ENCODE assay signal across 8 cellular contexts in the genomic region with DNA sequence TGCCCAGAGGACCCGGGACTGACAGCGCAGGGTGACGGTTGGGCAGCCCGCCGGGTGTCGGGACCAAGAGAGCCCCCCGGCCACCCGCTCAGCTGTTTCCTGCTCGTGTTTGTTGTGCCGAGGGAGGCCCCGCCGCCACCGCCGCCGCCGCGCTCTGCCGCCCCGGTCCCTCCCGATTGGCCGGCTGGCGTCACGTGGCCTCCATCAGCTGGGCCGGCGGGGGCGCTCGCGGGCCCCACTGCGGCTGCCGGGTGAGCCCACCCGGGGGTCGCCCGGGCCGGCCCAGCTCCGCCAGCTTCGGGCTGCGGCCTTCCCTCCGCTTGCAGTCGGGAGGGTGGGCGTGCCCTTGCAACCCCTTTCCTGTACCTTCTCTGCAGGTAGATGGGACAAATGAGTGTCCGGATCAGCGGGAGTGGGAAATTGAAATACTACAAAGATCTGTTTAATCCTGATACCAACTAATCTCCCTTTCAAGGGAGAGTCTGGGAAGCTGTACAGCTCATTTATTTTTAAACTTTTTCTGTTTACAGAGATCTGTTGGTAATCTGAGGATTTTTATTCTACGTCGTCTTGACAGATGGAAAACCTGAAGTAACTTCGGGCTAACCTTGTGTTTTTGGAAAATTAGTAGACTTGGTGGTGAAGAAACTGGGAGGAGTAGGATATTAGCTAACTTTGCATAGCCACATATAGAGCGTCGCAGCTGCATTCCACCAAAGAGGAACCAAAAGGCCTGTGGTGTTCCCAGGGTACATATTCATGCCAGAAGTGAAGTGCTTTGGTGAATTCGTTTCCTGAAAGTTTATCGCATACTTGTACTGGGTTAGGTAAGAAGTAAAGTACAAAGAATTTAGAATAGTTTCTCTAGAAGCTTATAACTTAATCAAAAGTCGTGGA. TPM values are rescaled to one million over a fixed set of nuclear protein-coding genes. Genes with fewer than 3 reads are reported as not detected.
DNase-seq lines count a peak whose midpoint lies in the region; ATAC-seq lines count a peak whose summit lies in the region.

No MANE protein-coding gene starts in this region.

- H3K36me3 ChIP-seq in aorta (ENCODE audit: control insufficient read depth in 1 of 2, insufficient read depth in 2 of 2, low read length in 1 of 2): no peaks in the 10 kb centered on the region

- H3K36me3 Mint-ChIP-seq in T-helper 17 cell (ENCODE audit: low read depth): peaks cover 10% of the 10 kb centered on the region

- H3K4me1 ChIP-seq in aorta (ENCODE audit: control insufficient read depth in 1 of 2, insufficient read depth in 2 of 2, low read length in 2 of 2): peaks cover 4 to 6% of the 10 kb centered on the region in 2 donors

- H3K4me1 Mint-ChIP-seq in T-helper 17 cell: peaks cover 46% of the 10 kb centered on the region

- H3K27ac Mint-ChIP-seq in T-helper 17 cell: peak overlapping the region; percentile 93

- H3K9me3 ChIP-seq in T-helper 17 cell (ENCODE audit: control insufficient read depth, low read length, poor library complexity, severe bottlenecking) (no peaks in the 10 kb centered on the region), aorta (ENCODE audit: control insufficient read depth, low read length) (no peaks in the 10 kb centered on the region)

- no peaks in the 10 kb centered on the region for H3K27me3 ChIP-seq in aorta (ENCODE audit: control insufficient read depth in 1 of 2, insufficient read depth in 2 of 2, low read length in 1 of 2)

- ATAC-seq in GM21619 (IDR thresholded peaks at IDR 0.05; ENCODE audit: unreplicated experiment) (peak; percentile 16), T-helper 17 cell (no peak), aorta (ENCODE audit: low FRiP score) (peak; percentile 68)

- H3K27me3 Mint-ChIP-seq in T-helper 17 cell: no peaks in the 10 kb centered on the region

- intact Hi-C loops in aorta (cut with DNase I): no loop called here

- peak overlapping the region; percentile 78 to 80 for H3K27ac ChIP-seq in aorta (ENCODE audit: low read depth in 1 of 2, low read length in 2 of 2)

- H3K4me3 ChIP-seq in aorta (ENCODE audit: low read length in 2 of 2): peak overlapping the region; percentile 71 to 78

- DNase-seq in D341Med (ENCODE audit: low spot score) (peak; percentile 94), M059J (ENCODE audit: low read depth) (peak; percentile 57), T-helper 17 cell (peak; percentile 72 to 77 (median 73)), anterior cingulate cortex (lab: John Stamatoyannopoulos, UW) (peak in 55 of 58 donors; percentile 21 to 82 (median 64)), hepatic stellate cell (ENCODE audit: low spot score) (peak; percentile 88), retina (peak; percentile 86), aorta (peak; percentile 89 to 95)

- WGBS in aorta, 2 donors: 2 to 4% methylated on average over 26 to 50 of the region's 50 CpGs

- peak overlapping the region; percentile 95 for H3K4me3 Mint-ChIP-seq in T-helper 17 cell

RNA-seq across cellular contexts. Expression of gene YPEL5, which starts 1.2 kb away (rescaled TPM):
- 92.2 and 129 TPM in 2 replicates for total RNA-seq in M059J (2014; rRNA removed; shearing (Covaris generic))
- total RNA-seq in T-helper 17 cell (100 to 1,000 TPM; 614 to 922 TPM), aorta (100 to 1,000 TPM; 101 to 106 TPM)
- 100 to 1,000 TPM in 1 of 2 donors, 10 to 100 TPM in 1; 91.8 to 122 TPM for polyA plus RNA-seq in aorta
